ENCODE assay signal across 2 cellular contexts in the genomic region with DNA sequence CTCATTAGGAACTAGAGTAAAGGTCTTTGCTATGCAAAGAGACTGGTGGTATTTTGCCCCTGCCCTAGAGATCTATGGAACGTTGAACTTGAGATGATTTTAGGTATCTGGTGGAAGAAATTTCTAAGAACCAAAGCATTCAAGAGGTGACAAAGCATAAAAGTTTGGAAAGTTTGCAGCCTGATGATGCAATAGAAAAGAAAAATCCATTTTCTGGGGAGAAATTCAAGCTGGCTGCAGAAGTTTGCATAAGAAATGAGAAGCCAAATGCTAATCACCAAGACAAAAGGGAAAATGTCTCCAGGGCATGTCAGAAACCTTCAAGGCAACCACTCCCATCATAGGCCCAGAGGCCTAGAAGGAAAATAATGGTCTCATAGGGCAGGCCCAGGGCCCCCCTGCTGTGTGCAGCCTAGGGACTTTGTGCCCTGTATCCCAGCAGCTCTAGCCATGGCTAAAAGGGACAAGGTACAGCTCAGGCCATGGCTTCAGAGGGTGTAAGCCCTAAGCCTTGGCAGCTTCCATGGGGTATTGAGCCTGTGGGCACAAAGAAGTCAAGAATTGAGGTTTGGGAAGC.
A peak's percentile ranks its signal among the peaks of the same experiment; 100 is the strongest.
TF ChIP-seq lines count a peak whose summit lies in the region.

No MANE protein-coding gene starts in this region.

TF ChIP-seq in HepG2, 621 proteins besides CTCF, POLR2A, EP300 and RAD21:
- TF ChIP-seq ATF7 (IDR thresholded peaks at IDR 0.05) (peak; percentile 17; the same call in 1 of the 2 replicates), ATF7 (CRISPR knock-in tag; IDR thresholded peaks at IDR 0.05) (no peak), AKAP8 (CRISPR knock-in tag; IDR thresholded peaks at IDR 0.05) (no peak)

TF ChIP-seq in WTC11, 78 proteins besides CTCF, POLR2A, EP300 and RAD21:
- no peak for TF ChIP-seq ZNF425 (CRISPR knock-in tag; conservative IDR thresholded peaks at IDR 0.05)
- TF ChIP-seq JUN (CRISPR knock-in tag; IDR thresholded peaks at IDR 0.05), result no peak
- no peak for TF ChIP-seq ATF2 (CRISPR knock-in tag; IDR thresholded peaks at IDR 0.05; ENCODE audit: borderline replicate concordance, low read depth)
- TF ChIP-seq, protein P1, sequence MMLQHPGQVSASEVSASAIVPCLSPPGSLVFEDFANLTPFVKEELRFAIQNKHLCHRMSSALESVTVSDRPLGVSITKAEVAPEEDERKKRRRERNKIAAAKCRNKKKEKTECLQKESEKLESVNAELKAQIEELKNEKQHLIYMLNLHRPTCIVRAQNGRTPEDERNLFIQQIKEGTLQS (CRISPR knock-in tag; conservative IDR thresholded peaks at IDR 0.05), result no peak
- TF ChIP-seq GTF2I (CRISPR knock-in tag; conservative IDR thresholded peaks at IDR 0.05), result no peak
